In the genomic region with DNA sequence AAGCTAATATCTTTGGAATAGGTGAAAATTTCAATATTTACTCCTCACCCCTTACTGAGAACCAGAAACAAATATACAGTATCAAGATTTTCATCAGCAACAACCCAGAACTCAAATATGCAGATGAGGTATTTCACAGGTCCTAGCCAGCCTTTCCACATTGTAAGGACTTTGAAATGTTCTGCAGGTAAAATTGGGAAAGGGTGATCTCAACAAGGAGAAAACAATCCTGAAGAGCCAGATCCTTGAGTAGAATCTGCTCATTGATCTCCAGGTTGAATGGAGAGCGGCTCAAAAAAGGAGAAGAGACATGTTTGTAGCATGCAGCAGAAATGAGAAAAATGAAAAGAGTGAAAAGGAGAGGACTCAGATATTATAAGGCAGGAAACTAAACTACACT, we compare ENCODE assay signal across 34 cellular contexts.
"Had no signal": no experiment of that assay in that cellular context is flagged by ENCODE, and none has a peak within 500 bp of the region (broad histone marks: within the 10 kb centered on the region; RNA-seq: fewer than 3 reads in every experiment).

No MANE protein-coding gene starts in this region.

- H3K36me3 Mint-ChIP-seq: activated CD4-positive, alpha-beta memory T cell treated with anti-CD3 and anti-CD28 coated beads for 36 hours; activated naive CD4-positive, alpha-beta T cell treated with anti-CD3 and anti-CD28 coated beads, Interleukin-2, amount 50 U/mL, for 72 hours; activated naive CD8-positive, alpha-beta T cell treated with anti-CD3 and anti-CD28 coated beads for 36 hours had no signal

- ATAC-seq: activated CD8-positive, alpha-beta T cell treated with anti-CD3 and anti-CD28 coated beads for 36 hours; activated naive CD4-positive, alpha-beta T cell treated with anti-CD3 and anti-CD28 coated beads, Interleukin-2, amount 50 U/mL, for 72 hours; activated T-cell treated with anti-CD3 and anti-CD28 coated beads, Interleukin-2, amount 50 U/mL, for 4 hours; activated T-cell treated with anti-CD3 and anti-CD28 coated beads, Interleukin-2, amount 50 U/mL, for 72 hours; activated T-helper 17 cell treated with anti-CD3 and anti-CD28 coated beads, Interleukin-2, amount 50 U/mL, for 72 hours; body of pancreas had no signal

- H3K9me3 Mint-ChIP-seq: activated CD4-positive, alpha-beta T cell treated with anti-CD3 and anti-CD28 coated beads, Interleukin-2, amount 10 ng/mL, durations not matched to agents 24 days and 14 days; activated T-helper 1 cell treated with anti-CD3 and anti-CD28 coated beads, Interleukin-12 subunit alpha, Interleukin-12 subunit beta, Interleukin-2, Interleukin-4 antibody, amounts not matched to agents 30 ng/mL and 10 ng/mL and 1 ng/mL, durations not matched to agents 14 hours and 24 hours and 36 hours; T-helper 1 cell treated with Interleukin-12 subunit alpha and Interleukin-12 subunit beta and Interleukin-4 antibody, amounts not matched to agents 30 μg/mL and 1 μg/mL, for 36 hours; T-helper 2 cell treated with Interferon-gamma antibody and Interleukin-4, amounts not matched to agents 5 μg/mL and 100 μg/mL, for 36 hours had no signal

- H3K27me3 Mint-ChIP-seq: activated B cell treated with CpG ODN at 0.5 μM for 24 hours; activated CD4-positive, alpha-beta memory T cell treated with anti-CD3 and anti-CD28 coated beads for 36 hours; activated CD4-positive, alpha-beta T cell treated with anti-CD3 and anti-CD28 coated beads, Interleukin-2, amount 10 ng/mL, durations not matched to agents 24 days and 14 days; activated CD8-positive, alpha-beta T cell treated with anti-CD3 and anti-CD28 coated beads for 36 hours; activated T-helper 17 cell treated with anti-CD3 and anti-CD28 coated beads, Interleukin-2, amount 50 U/mL, for 72 hours had no signal

- H3K4me1 ChIP-seq: adrenal gland, body of pancreas, breast epithelium had no signal

- H3K27me3 ChIP-seq: adrenal gland, body of pancreas, brain microvascular endothelial cell, breast epithelium had no signal

- H3K4me1 Mint-ChIP-seq: activated B cell treated with CpG ODN at 0.5 μM for 24 hours; activated CD4-positive, alpha-beta T cell treated with anti-CD3 and anti-CD28 coated beads, Interleukin-2, amount 10 ng/mL, durations not matched to agents 24 days and 14 days; activated naive CD8-positive, alpha-beta T cell treated with anti-CD3 and anti-CD28 coated beads for 36 hours; activated T-helper 17 cell treated with anti-CD3 and anti-CD28 coated beads, Interleukin-2, amount 50 U/mL, for 72 hours had no signal

- H3K36me3 ChIP-seq: adrenal gland, brain microvascular endothelial cell, breast epithelium had no signal

- DNase-seq: activated B cell treated with CpG ODN at 0.5 μM for 24 hours; activated CD4-positive, alpha-beta memory T cell treated with anti-CD3 and anti-CD28 coated beads for 36 hours; activated CD4-positive, alpha-beta T cell treated with anti-CD3 and anti-CD28 coated beads for 4 hours; activated CD4-positive, alpha-beta T cell treated with anti-CD3 and anti-CD28 coated beads, Interleukin-2, amount 10 ng/mL, durations not matched to agents 24 days and 14 days; activated CD4-positive, alpha-beta T cell treated with anti-CD3 and anti-CD28 coated beads, Interleukin-2, amount 50 U/mL, for 1 hour; activated CD4-positive, alpha-beta T cell treated with anti-CD3 and anti-CD28 coated beads, Interleukin-2, amount 50 U/mL, for 4 hours; activated CD4-positive, CD25-positive, alpha-beta regulatory T cell treated with anti-CD3 and anti-CD28 coated beads, Interleukin-2, amount 50 U/mL, for 72 hours; activated CD8-positive, alpha-beta memory T cell treated with anti-CD3 and anti-CD28 coated beads, Interleukin-2, amount 50 U/mL, for 4 hours; activated CD8-positive, alpha-beta T cell treated with anti-CD3 and anti-CD28 coated beads for 36 hours; activated effector memory CD4-positive, alpha-beta T cell treated with anti-CD3 and anti-CD28 coated beads, Interleukin-2, amount 50 U/mL, for 16 hours; activated gamma-delta T cell treated with Interleukin-2 at 50 U/mL for 16 hours; activated naive CD4-positive, alpha-beta T cell; activated naive CD4-positive, alpha-beta T cell treated with anti-CD3 and anti-CD28 coated beads for 36 hours; activated naive CD4-positive, alpha-beta T cell treated with anti-CD3 and anti-CD28 coated beads, Interleukin-2, amount 50 U/mL, for 16 hours; activated naive CD8-positive, alpha-beta T cell treated with anti-CD3 and anti-CD28 coated beads for 36 hours; activated T-cell treated with anti-CD3 and anti-CD28 coated beads for 4 hours; activated T-cell treated with anti-CD3 and anti-CD28 coated beads, Interleukin-2, amount 50 U/mL, for 1 hour; activated T-cell treated with anti-CD3 and anti-CD28 coated beads, Interleukin-2, amount 50 U/mL, for 4 hours; activated T-cell treated with anti-CD3 and anti-CD28 coated beads, Interleukin-2, amount 50 U/mL, for 72 hours; adrenal gland; amniotic stem cell; aorta; body of pancreas; brain microvascular endothelial cell; central memory CD4-positive, alpha-beta T cell; T-helper 2 cell; T-helper 9 cell had no signal

- H3K4me3 ChIP-seq: adrenal gland, body of pancreas, breast epithelium had no signal

- H3K4me3 Mint-ChIP-seq: activated B cell treated with CpG ODN at 0.5 μM for 24 hours; activated CD4-positive, alpha-beta memory T cell treated with anti-CD3 and anti-CD28 coated beads for 36 hours; activated CD4-positive, alpha-beta T cell treated with anti-CD3 and anti-CD28 coated beads, Interleukin-2, amount 10 ng/mL, durations not matched to agents 24 days and 14 days; activated CD8-positive, alpha-beta T cell treated with anti-CD3 and anti-CD28 coated beads for 36 hours; activated naive CD4-positive, alpha-beta T cell treated with anti-CD3 and anti-CD28 coated beads for 36 hours; activated naive CD8-positive, alpha-beta T cell treated with anti-CD3 and anti-CD28 coated beads for 36 hours; activated T-cell treated with anti-CD3 and anti-CD28 coated beads, Interleukin-2, amount 50 U/mL, for 4 hours; activated T-cell treated with anti-CD3 and anti-CD28 coated beads, Interleukin-2, amount 50 U/mL, for 72 hours; activated T-helper 1 cell treated with anti-CD3 and anti-CD28 coated beads, Interleukin-12 subunit alpha, Interleukin-12 subunit beta, Interleukin-2, Interleukin-4 antibody, amounts not matched to agents 30 ng/mL and 10 ng/mL and 1 ng/mL, durations not matched to agents 14 hours and 24 hours and 36 hours; activated T-helper 17 cell treated with anti-CD3 and anti-CD28 coated beads, Interleukin-2, amount 50 U/mL, for 72 hours; T-helper 1 cell treated with Interleukin-12 subunit alpha and Interleukin-12 subunit beta and Interleukin-4 antibody, amounts not matched to agents 30 μg/mL and 1 μg/mL, for 36 hours; T-helper 2 cell treated with Interferon-gamma antibody and Interleukin-4, amounts not matched to agents 5 μg/mL and 100 μg/mL, for 36 hours had no signal

- H3K27ac ChIP-seq: adrenal gland, body of pancreas, brain microvascular endothelial cell, breast epithelium, VCaP had no signal

- H3K27ac Mint-ChIP-seq: activated B cell treated with CpG ODN at 0.5 μM for 24 hours; activated CD4-positive, alpha-beta memory T cell treated with anti-CD3 and anti-CD28 coated beads for 36 hours; activated CD4-positive, alpha-beta T cell treated with anti-CD3 and anti-CD28 coated beads, Interleukin-2, amount 10 ng/mL, durations not matched to agents 24 days and 14 days; activated CD8-positive, alpha-beta T cell treated with anti-CD3 and anti-CD28 coated beads for 36 hours; activated naive CD4-positive, alpha-beta T cell treated with anti-CD3 and anti-CD28 coated beads for 36 hours; activated naive CD4-positive, alpha-beta T cell treated with anti-CD3 and anti-CD28 coated beads, Interleukin-2, amount 50 U/mL, for 72 hours; activated naive CD8-positive, alpha-beta T cell treated with anti-CD3 and anti-CD28 coated beads for 36 hours; activated T-cell treated with anti-CD3 and anti-CD28 coated beads, Interleukin-2, amount 50 U/mL, for 72 hours; activated T-helper 1 cell treated with anti-CD3 and anti-CD28 coated beads, Interleukin-12 subunit alpha, Interleukin-12 subunit beta, Interleukin-2, Interleukin-4 antibody, amounts not matched to agents 30 ng/mL and 10 ng/mL and 1 ng/mL, durations not matched to agents 14 hours and 24 hours and 36 hours; activated T-helper 17 cell treated with anti-CD3 and anti-CD28 coated beads, Interleukin-2, amount 50 U/mL, for 72 hours; T-helper 1 cell treated with Interleukin-12 subunit alpha and Interleukin-12 subunit beta and Interleukin-4 antibody, amounts not matched to agents 30 μg/mL and 1 μg/mL, for 36 hours; T-helper 2 cell treated with Interferon-gamma antibody and Interleukin-4, amounts not matched to agents 5 μg/mL and 100 μg/mL, for 36 hours had no signal

- H3K9me3 ChIP-seq: adrenal gland, body of pancreas, breast epithelium had no signal
